18 cellular contexts compared by ENCODE assay signal in the genomic region with DNA sequence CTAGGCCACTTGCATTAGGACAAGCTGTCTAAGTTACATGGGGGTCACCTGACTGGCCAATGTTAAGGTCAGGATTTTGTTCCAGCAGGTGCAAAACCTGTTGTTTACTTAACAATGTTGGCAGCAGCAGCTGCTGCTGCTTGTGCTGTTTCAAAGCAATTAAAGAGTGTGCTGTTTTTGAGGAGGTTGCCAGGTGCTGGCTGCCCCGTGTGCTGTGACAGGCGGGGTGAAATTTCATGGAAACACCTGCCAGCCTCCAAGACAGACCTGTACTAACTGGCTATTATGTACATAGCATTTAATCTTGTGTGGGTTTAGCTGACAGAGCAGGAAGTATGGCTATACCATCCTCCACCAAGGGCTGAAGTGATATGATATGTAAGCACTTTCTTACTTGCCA.
DNase-seq lines count a peak whose midpoint lies in the region; ATAC-seq, FAIRE-seq and TF ChIP-seq lines count a peak whose summit lies in the region.
"Had no signal": no experiment of that assay in that cellular context is flagged by ENCODE, and none has a peak within 500 bp of the region (broad histone marks: within the 10 kb centered on the region; RNA-seq: fewer than 3 reads in every experiment).

No MANE protein-coding gene starts in this region.

- no peaks in the 10 kb centered on the region for H3K27me3 Mint-ChIP-seq in activated T-cell treated with anti-CD3 and anti-CD28 coated beads, Interleukin-2, amount 50 U/mL, for 4 hours (ENCODE audit: low read depth)
- H3K27me3 Mint-ChIP-seq: activated CD4-positive, alpha-beta memory T cell treated with anti-CD3 and anti-CD28 coated beads for 36 hours; stimulated activated naive B cell treated with anti-CD40 and anti-IgM and Interleukin-4, amounts not matched to agents 10 μg/mL and 1 μg/mL and 100 μg/mL, for 72 hours; T-cell had no signal

- H3K4me3 ChIP-seq in vagina (no peak overlapping the region), WERI-Rb-1 (ENCODE audit: low read depth, low read length) (no peak overlapping the region)
- H3K4me3 ChIP-seq: GM23338 had no signal

- H3K9me3 ChIP-seq in vagina (no peaks in the 10 kb centered on the region), WERI-Rb-1 (ENCODE audit: severe bottlenecking) (no peaks in the 10 kb centered on the region)

- TF ChIP-seq POLR2A in vagina (IDR thresholded peaks at IDR 0.05) = no peak

- H3K27me3 ChIP-seq in vagina (no peaks in the 10 kb centered on the region), WERI-Rb-1 (ENCODE audit: insufficient read depth, low read depth, severe bottlenecking) (peaks cover 12% of the 10 kb centered on the region)

- no peak overlapping the region for H3K4me3 Mint-ChIP-seq in activated T-cell treated with anti-CD3 and anti-CD28 coated beads, Interleukin-2, amount 50 U/mL, for 4 hours
- H3K4me3 Mint-ChIP-seq: activated CD4-positive, alpha-beta memory T cell treated with anti-CD3 and anti-CD28 coated beads for 36 hours; GM23338; stimulated activated naive B cell treated with anti-CD40 and anti-IgM and Interleukin-4, amounts not matched to agents 10 μg/mL and 1 μg/mL and 100 μg/mL, for 72 hours; T-cell had no signal

- no peak for TF ChIP-seq CTCF in vagina (IDR thresholded peaks at IDR 0.05)
- no peak for TF ChIP-seq CTCF in WERI-Rb-1 (IDR thresholded peaks at IDR 0.05; ENCODE audit: low read depth, low read length)

- no peaks in the 10 kb centered on the region for H3K4me1 Mint-ChIP-seq in activated T-cell treated with anti-CD3 and anti-CD28 coated beads, Interleukin-2, amount 50 U/mL, for 4 hours (ENCODE audit: low read depth)
- H3K4me1 Mint-ChIP-seq: GM23338; stimulated activated naive B cell treated with anti-CD40 and anti-IgM and Interleukin-4, amounts not matched to agents 10 μg/mL and 1 μg/mL and 100 μg/mL, for 72 hours; T-cell had no signal

- H3K27ac ChIP-seq in vagina = no peak overlapping the region
- no peak overlapping the region for H3K27ac ChIP-seq in WERI-Rb-1

- FAIRE-seq in islet of Langerhans (lab: Jason Lieb, UNC) = peak; percentile 99
- FAIRE-seq: endothelial cell of umbilical vein, GM12892 had no signal

- H3K36me3 Mint-ChIP-seq in activated T-cell treated with anti-CD3 and anti-CD28 coated beads, Interleukin-2, amount 50 U/mL, for 4 hours (ENCODE audit: insufficient read depth) = no peaks in the 10 kb centered on the region
- H3K36me3 Mint-ChIP-seq: activated CD4-positive, alpha-beta memory T cell treated with anti-CD3 and anti-CD28 coated beads for 36 hours; stimulated activated naive B cell treated with anti-CD40 and anti-IgM and Interleukin-4, amounts not matched to agents 10 μg/mL and 1 μg/mL and 100 μg/mL, for 72 hours; T-cell had no signal

- DNase-seq in DMS53 (lab: John Stamatoyannopoulos, UW) (peak; percentile 100), NCI-H146 treated with DMSO at 0.1 percent for 48 hours (lab: John Stamatoyannopoulos, UW; ENCODE audit: unreplicated experiment) (peak; percentile 99), NCI-H748 treated with DMSO at 0.1 percent for 48 hours (lab: John Stamatoyannopoulos, UW) (peak; percentile 98), vagina (ENCODE audit: extremely low spot score in 2 of 2) (no peak), WERI-Rb-1 (no peak)
- DNase-seq in activated T-cell treated with anti-CD3 and anti-CD28 coated beads, Interleukin-2, amount 50 U/mL, for 4 hours = no peak
- DNase-seq: activated CD4-positive, alpha-beta memory T cell treated with anti-CD3 and anti-CD28 coated beads for 36 hours; DND-41; hypothalamus; NK-92 treated with Interleukin-12 subunit alpha and Interleukin-12 subunit beta, amount 100 ng/mL, for 24 hours; stimulated activated CD4-positive, alpha-beta T cell treated with anti-CD3 and anti-CD28 coated beads, Interleukin-1b, Interleukin-23, amount 100 ng/mL, for 48 hours; stimulated activated naive B cell treated with anti-CD40 and anti-IgM and Interleukin-4, amounts not matched to agents 10 μg/mL and 1 μg/mL and 100 μg/mL, for 72 hours; T-cell had no signal

- intact Hi-C loops in vagina (cut with DNase I) = no loop called here

- peaks cover 3% of the 10 kb centered on the region for H3K9me3 Mint-ChIP-seq in activated T-cell treated with anti-CD3 and anti-CD28 coated beads, Interleukin-2, amount 50 U/mL, for 4 hours
- H3K9me3 Mint-ChIP-seq: GM23338; stimulated activated naive B cell treated with anti-CD40 and anti-IgM and Interleukin-4, amounts not matched to agents 10 μg/mL and 1 μg/mL and 100 μg/mL, for 72 hours had no signal

- no peak for ATAC-seq in GM21529 (IDR thresholded peaks at IDR 0.05; ENCODE audit: unreplicated experiment)
- no peak for ATAC-seq in activated T-cell treated with anti-CD3 and anti-CD28 coated beads, Interleukin-2, amount 50 U/mL, for 4 hours
- ATAC-seq: GM23338; stimulated activated naive B cell treated with anti-CD40 and anti-IgM and Interleukin-4, amounts not matched to agents 10 μg/mL and 1 μg/mL and 100 μg/mL, for 72 hours; T-cell had no signal

- H3K4me1 ChIP-seq in vagina = peaks cover 21% of the 10 kb centered on the region

- no peaks in the 10 kb centered on the region for H3K36me3 ChIP-seq in vagina
- no peaks in the 10 kb centered on the region for H3K36me3 ChIP-seq in WERI-Rb-1

Comparison
In these comparisons a context has a peak if more than half of its experiments do, and no peak if none do; other contexts are left out.
1. DNase-seq: peak in DMS53 (single experiment), NCI-H146 treated with DMSO at 0.1 percent for 48 hours (single experiment) and NCI-H748 treated with DMSO at 0.1 percent for 48 hours (single experiment); none in vagina (0 of 2), WERI-Rb-1 (single experiment) and activated T-cell treated with anti-CD3 and anti-CD28 coated beads, Interleukin-2, amount 50 U/mL, for 4 hours (single experiment).